Comparison of ENCODE assay signal across 8 cellular contexts in genomic region chr13:113584870-113585671, GRCh38. TPM values are rescaled to one million over a fixed set of nuclear protein-coding genes. Genes with fewer than 3 reads are reported as not detected.
A peak's percentile ranks its signal among the peaks of the same experiment; 100 is the strongest.
DNase-seq lines count a peak whose midpoint lies in the region; ATAC-seq and TF ChIP-seq lines count a peak whose summit lies in the region.

No MANE protein-coding gene starts in this region.

- no peak overlapping the region for H2AFZ ChIP-seq in smooth muscle cell (ENCODE audit: low read depth)

- peaks cover 33% of the 10 kb centered on the region for H3K79me2 ChIP-seq in smooth muscle cell (ENCODE audit: low read depth)

- H3K9me3 ChIP-seq in KOPT-K1 (ENCODE audit: insufficient read depth, low read length, poor library complexity, severe bottlenecking), result no peaks in the 10 kb centered on the region
- no peaks in the 10 kb centered on the region for H3K9me3 ChIP-seq in iPS-18a (ENCODE audit: control insufficient read depth, low read depth, low read length)
- H3K9me3 ChIP-seq in smooth muscle cell (replicated peaks; ENCODE audit: low read depth), result no peaks in the 10 kb centered on the region

- H4K20me1 ChIP-seq in smooth muscle cell (ENCODE audit: low read depth), result peaks cover 42% of the 10 kb centered on the region

- H3K9ac ChIP-seq in iPS-18a (ENCODE audit: low read length) (peak overlapping the region; percentile 6), smooth muscle cell (ENCODE audit: low read depth) (no peak overlapping the region)

- no peaks in the 10 kb centered on the region for H3F3A ChIP-seq in smooth muscle cell (ENCODE audit: low read depth)

- H3K4me3 Mint-ChIP-seq in activated naive CD8-positive, alpha-beta T cell treated with anti-CD3 and anti-CD28 coated beads, Interleukin-2, amount 10 ng/mL, durations not matched to agents 7 days and 5 days, result peak overlapping the region; percentile 87

- H3K4me1 ChIP-seq in iPS-18a (ENCODE audit: control insufficient read depth, low read depth, low read length), result no peaks in the 10 kb centered on the region
- H3K4me1 ChIP-seq in smooth muscle cell (ENCODE audit: low read depth), result peaks cover 5% of the 10 kb centered on the region

- TF ChIP-seq CTCF in GM12865 (IDR thresholded peaks at IDR 0.05; ENCODE audit: insufficient read depth, low read depth, low read length, missing control alignments) (no peak), smooth muscle cell (IDR thresholded peaks at IDR 0.05; ENCODE audit: borderline replicate concordance, insufficient read depth, poor library complexity, severe bottlenecking) (no peak)

- peaks cover 29% of the 10 kb centered on the region for H3K36me3 Mint-ChIP-seq in activated naive CD8-positive, alpha-beta T cell treated with anti-CD3 and anti-CD28 coated beads, Interleukin-2, amount 10 ng/mL, durations not matched to agents 7 days and 5 days

- peak overlapping the region; percentile 90 for H3K27ac Mint-ChIP-seq in activated naive CD8-positive, alpha-beta T cell treated with anti-CD3 and anti-CD28 coated beads, Interleukin-2, amount 10 ng/mL, durations not matched to agents 7 days and 5 days

- H3K27me3 ChIP-seq in iPS-18a (ENCODE audit: control insufficient read depth, insufficient read depth, low read length), result no peaks in the 10 kb centered on the region
- H3K27me3 ChIP-seq in smooth muscle cell (ENCODE audit: low read depth), result no peaks in the 10 kb centered on the region

- H3K36me3 ChIP-seq in KOPT-K1 (ENCODE audit: insufficient read depth, low read length), result peaks cover 43% of the 10 kb centered on the region
- peaks cover 10% of the 10 kb centered on the region for H3K36me3 ChIP-seq in iPS-18a (ENCODE audit: control insufficient read depth, low read depth, low read length)
- H3K36me3 ChIP-seq in smooth muscle cell (ENCODE audit: low read depth), result no peaks in the 10 kb centered on the region

- H3K4me3 ChIP-seq in GM12865 (ENCODE audit: low read depth, low read length), result peak overlapping the region; percentile 81
- peak overlapping the region; percentile 62 for H3K4me3 ChIP-seq in iPS-18a (ENCODE audit: low read length)
- peak overlapping the region; percentile 69 for H3K4me3 ChIP-seq in smooth muscle cell

- POLR2A ChIA-PET in activated naive CD8-positive, alpha-beta T cell treated with anti-CD3 and anti-CD28 coated beads, Interleukin-2, amount 10 ng/mL, durations not matched to agents 7 days and 5 days (lab: Charles Lee), result interaction anchor here (1.2 kb wide), 1 partner anchor 376 kb away, joined by 7 read pairs; the partner anchor contains the start of gene CUL4A

- ATAC-seq in GM21786 (IDR thresholded peaks at IDR 0.05; ENCODE audit: unreplicated experiment), result peak; percentile 36
- peak; percentile 23 for ATAC-seq in activated naive CD8-positive, alpha-beta T cell treated with anti-CD3 and anti-CD28 coated beads, Interleukin-2, amount 10 ng/mL, durations not matched to agents 7 days and 5 days (ENCODE audit: low read depth)

- peak overlapping the region; percentile 84 for H3K27ac ChIP-seq in KOPT-K1 (ENCODE audit: low read depth, low read length, poor library complexity, severe bottlenecking)
- no peak overlapping the region for H3K27ac ChIP-seq in iPS-18a (ENCODE audit: low read length)
- no peak overlapping the region for H3K27ac ChIP-seq in smooth muscle cell (ENCODE audit: low read depth)

- peaks cover 35% of the 10 kb centered on the region for H3K4me1 Mint-ChIP-seq in activated naive CD8-positive, alpha-beta T cell treated with anti-CD3 and anti-CD28 coated beads, Interleukin-2, amount 10 ng/mL, durations not matched to agents 7 days and 5 days

- no peaks in the 10 kb centered on the region for H3K9me3 Mint-ChIP-seq in activated naive CD8-positive, alpha-beta T cell treated with anti-CD3 and anti-CD28 coated beads, Interleukin-2, amount 10 ng/mL, durations not matched to agents 7 days and 5 days

- H3K27me3 Mint-ChIP-seq in activated naive CD8-positive, alpha-beta T cell treated with anti-CD3 and anti-CD28 coated beads, Interleukin-2, amount 10 ng/mL, durations not matched to agents 7 days and 5 days, result no peaks in the 10 kb centered on the region

- WGBS in smooth muscle cell (ENCODE audit: low lambda C conversion rate), result 1% methylated on average over 33 of the region's 105 CpGs

- DNase-seq in GM12865 (ENCODE audit: low read depth) (peak; percentile 52), smooth muscle cell (lab: John Stamatoyannopoulos, UW; ENCODE audit: unreplicated experiment) (no peak), COLO829 (ENCODE audit: low spot score) (no peak), anterior cingulate cortex (lab: John Stamatoyannopoulos, UW) (no peak)
- DNase-seq in activated naive CD8-positive, alpha-beta T cell treated with anti-CD3 and anti-CD28 coated beads, Interleukin-2, amount 10 ng/mL, durations not matched to agents 7 days and 5 days, result peak; percentile 72

- peak overlapping the region; percentile 95 for H3K4me2 ChIP-seq in smooth muscle cell

RNA-seq across cellular contexts. Expression of gene TFDP1, which starts 0.5 kb away (rescaled TPM):
- 100 to 1,000 TPM; 103 to 117 TPM for total RNA-seq in activated naive CD8-positive, alpha-beta T cell treated with anti-CD3 and anti-CD28 coated beads, Interleukin-2, amount 10 ng/mL, durations not matched to agents 7 days and 5 days
- 46.1 and 53.6 TPM in 2 replicates for total RNA-seq in smooth muscle cell
- 38.5 and 52.8 TPM in 2 replicates for polyA plus RNA-seq in smooth muscle cell

Comparison
In these comparisons a context has a peak if more than half of its experiments do, and no peak if none do; other contexts are left out.
1. DNase-seq: peak in GM12865 (single experiment) and activated naive CD8-positive, alpha-beta T cell treated with anti-CD3 and anti-CD28 coated beads, Interleukin-2, amount 10 ng/mL, durations not matched to agents 7 days and 5 days (single experiment); none in smooth muscle cell (single experiment), COLO829 (single experiment) and anterior cingulate cortex (0 of 58).
2. Peak in every context shown above with its lines, with median percentiles within 50 percentile points of each other: H3K4me3 ChIP-seq.